Comparison of ENCODE assay signal across 33 cellular contexts in the genomic region with DNA sequence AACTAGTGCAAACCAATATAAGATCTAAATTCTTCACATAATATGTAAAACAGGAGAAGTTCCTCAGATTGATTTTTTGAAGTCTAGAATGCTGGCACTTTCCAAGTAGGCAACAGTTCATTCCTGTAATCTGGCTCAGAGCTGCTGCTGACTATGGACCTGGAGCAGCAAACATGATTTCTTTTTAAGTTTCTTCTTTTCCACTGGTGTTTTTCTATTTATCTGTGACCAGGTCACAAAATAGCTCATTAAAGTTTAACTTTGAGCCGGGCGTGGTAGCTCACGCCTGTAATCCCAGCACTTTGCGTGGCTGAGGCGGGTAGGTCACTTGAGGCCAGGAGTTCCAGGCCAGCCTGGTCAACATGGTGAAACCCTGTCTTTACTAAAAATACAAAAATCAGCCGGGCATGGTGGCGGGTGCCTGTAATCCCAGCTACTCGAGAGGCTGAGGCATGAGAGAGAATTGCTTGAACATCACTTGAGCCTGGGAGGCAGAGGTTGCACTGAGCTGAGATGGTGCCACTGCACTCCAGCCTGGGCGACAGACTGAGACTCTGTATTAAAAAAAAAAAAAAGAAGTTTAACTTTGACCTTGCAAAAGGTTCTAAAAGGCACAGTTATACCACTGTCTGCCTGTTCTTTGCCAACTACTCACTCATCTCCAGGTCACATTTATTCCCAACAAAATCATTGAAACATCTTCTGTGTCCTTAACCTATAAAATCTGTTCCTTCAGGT. TPM values are rescaled to one million over a fixed set of nuclear protein-coding genes. Genes with fewer than 3 reads are reported as not detected.
"Had no signal": no experiment of that assay in that cellular context is flagged by ENCODE, and none has a peak within 500 bp of the region (broad histone marks: within the 10 kb centered on the region; RNA-seq: fewer than 3 reads in every experiment).

No MANE protein-coding gene starts in this region.

- H3K27me3 ChIP-seq: adrenal gland, ascending aorta, dorsolateral prefrontal cortex had no signal

- H3K4me1 ChIP-seq: adrenal gland, ascending aorta, foreskin keratinocyte, gastrocnemius medialis had no signal

- H3K27ac ChIP-seq: adrenal gland, ascending aorta, coronary artery, dorsolateral prefrontal cortex, foreskin keratinocyte, gastrocnemius medialis had no signal

- FAIRE-seq: bronchial epithelial cell had no signal

- DNase-seq: activated CD4-positive, alpha-beta memory T cell treated with anti-CD3 and anti-CD28 coated beads for 36 hours; activated CD4-positive, alpha-beta T cell treated with anti-CD3 and anti-CD28 coated beads for 36 hours; activated CD4-positive, alpha-beta T cell treated with anti-CD3 and anti-CD28 coated beads, Interleukin-2, amount 10 ng/mL, durations not matched to agents 24 days and 14 days; activated CD4-positive, CD25-positive, alpha-beta regulatory T cell; activated CD4-positive, CD25-positive, alpha-beta regulatory T cell treated with anti-CD3 and anti-CD28 coated beads, Interleukin-2, amount 50 U/mL, for 72 hours; activated CD8-positive, alpha-beta memory T cell treated with anti-CD3 and anti-CD28 coated beads, Interleukin-2, amount 10 ng/mL, durations not matched to agents 7 days and 5 days; activated CD8-positive, alpha-beta memory T cell treated with anti-CD3 and anti-CD28 coated beads, Interleukin-2, amount 50 U/mL, for 4 hours; activated CD8-positive, alpha-beta T cell treated with anti-CD3 and anti-CD28 coated beads, Interleukin-2, amount 10 ng/mL, durations not matched to agents 7 days and 5 days; activated effector memory CD4-positive, alpha-beta T cell treated with anti-CD3 and anti-CD28 coated beads, Interleukin-2, amount 50 U/mL, for 16 hours; activated naive CD4-positive, alpha-beta T cell treated with anti-CD3 and anti-CD28 coated beads for 36 hours; activated naive CD8-positive, alpha-beta T cell treated with anti-CD3 and anti-CD28 coated beads for 36 hours; activated naive CD8-positive, alpha-beta T cell treated with anti-CD3 and anti-CD28 coated beads, Interleukin-2, amount 50 U/mL, for 24 hours; activated T-cell treated with anti-CD3 and anti-CD28 coated beads, Interleukin-2, amount 50 U/mL, for 1 hour; activated T-cell treated with anti-CD3 and anti-CD28 coated beads, Interleukin-2, amount 50 U/mL, for 48 hours; adrenal gland; dorsolateral prefrontal cortex; effector memory CD4-positive, alpha-beta T cell; endodermal cell; foreskin keratinocyte; gastrocnemius medialis; glutamatergic neuron; T-helper 2 cell had no signal

- ATAC-seq: activated CD4-positive, alpha-beta T cell treated with anti-CD3 and anti-CD28 coated beads for 36 hours; activated CD8-positive, alpha-beta memory T cell treated with anti-CD3 and anti-CD28 coated beads, Interleukin-2, amount 10 ng/mL, durations not matched to agents 7 days and 5 days; activated CD8-positive, alpha-beta T cell treated with anti-CD3 and anti-CD28 coated beads, Interleukin-2, amount 10 ng/mL, durations not matched to agents 7 days and 5 days; activated naive CD8-positive, alpha-beta T cell treated with anti-CD3 and anti-CD28 coated beads, Interleukin-2, amount 50 U/mL, for 24 hours; esophagus mucosa; foreskin keratinocyte; gastrocnemius medialis had no signal

- H3K36me3 ChIP-seq: adrenal gland, ascending aorta, gastrocnemius medialis had no signal

- H3K4me3 ChIP-seq: adrenal gland, ascending aorta, coronary artery, dorsolateral prefrontal cortex, gastrocnemius medialis had no signal

- H3K9me3 ChIP-seq: adrenal gland, ascending aorta, gastrocnemius medialis had no signal

RNA-seq across cellular contexts. Expression of gene SLC13A2, which starts 29.4 kb away (rescaled TPM):
- total RNA-seq: activated CD4-positive, alpha-beta memory T cell treated with anti-CD3 and anti-CD28 coated beads for 36 hours; activated CD4-positive, alpha-beta T cell treated with anti-CD3 and anti-CD28 coated beads for 36 hours; activated CD4-positive, alpha-beta T cell treated with anti-CD3 and anti-CD28 coated beads, Interleukin-2, amount 10 ng/mL, durations not matched to agents 24 days and 14 days; activated CD8-positive, alpha-beta memory T cell treated with anti-CD3 and anti-CD28 coated beads for 36 hours; activated CD8-positive, alpha-beta memory T cell treated with anti-CD3 and anti-CD28 coated beads, Interleukin-2, amount 10 ng/mL, durations not matched to agents 7 days and 5 days; activated CD8-positive, alpha-beta T cell treated with anti-CD3 and anti-CD28 coated beads, Interleukin-2, amount 10 ng/mL, durations not matched to agents 7 days and 5 days; activated naive CD4-positive, alpha-beta T cell treated with anti-CD3 and anti-CD28 coated beads for 36 hours; activated naive CD8-positive, alpha-beta T cell treated with anti-CD3 and anti-CD28 coated beads for 36 hours; activated T-helper 1 cell treated with anti-CD3 and anti-CD28 coated beads, Interleukin-12 subunit alpha, Interleukin-12 subunit beta, Interleukin-2, Interleukin-4 antibody, amounts not matched to agents 30 ng/mL and 10 ng/mL and 1 ng/mL, durations not matched to agents 14 hours and 24 hours and 36 hours; activated T-helper 2 cell treated with anti-CD3 and anti-CD28 coated beads, Interferon-gamma antibody, Interleukin-2, Interleukin-4, amounts not matched to agents 10 μg/mL and 5 μg/mL and 100 μg/mL, durations not matched to agents 14 hours and 24 hours and 36 hours; adrenal gland; ascending aorta; bronchial epithelial cell; cardiac septum; cerebellum; endodermal cell; epithelial cell of proximal tubule; esophagus mucosa; foreskin keratinocyte; T-helper 1 cell treated with Interleukin-12 subunit alpha and Interleukin-12 subunit beta and Interleukin-4 antibody, amounts not matched to agents 30 ng/mL and 1 ng/mL, for 36 hours had no signal
- polyA plus RNA-seq: foreskin keratinocyte had no signal
